23 cellular contexts compared by ENCODE assay signal in the genomic region with DNA sequence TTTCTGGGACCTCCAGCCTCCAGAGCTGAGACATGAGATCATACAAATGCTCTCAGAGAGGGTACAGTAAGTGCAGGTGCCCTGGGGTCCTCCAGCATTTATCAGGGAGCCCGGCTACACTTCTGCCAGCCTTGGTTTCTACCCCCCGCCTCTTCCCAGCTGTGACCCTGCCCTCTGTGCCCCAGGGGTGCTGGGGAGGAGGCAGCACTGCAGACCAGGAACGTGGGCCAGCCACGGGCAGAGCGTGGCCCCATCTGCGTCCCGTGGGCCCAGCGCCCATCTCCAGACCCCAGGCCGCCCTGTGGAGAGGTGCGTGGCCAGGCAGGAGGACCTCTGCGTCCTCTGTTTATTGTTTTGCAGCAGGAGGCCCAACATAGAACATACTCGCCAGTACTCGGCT. TPM values are rescaled to one million over a fixed set of nuclear protein-coding genes. Genes with fewer than 3 reads are reported as not detected.
DNase-seq lines count a peak whose midpoint lies in the region; ATAC-seq, FAIRE-seq and TF ChIP-seq lines count a peak whose summit lies in the region.
"Had no signal": no experiment of that assay in that cellular context is flagged by ENCODE, and none has a peak within 500 bp of the region (broad histone marks: within the 10 kb centered on the region; RNA-seq: fewer than 3 reads in every experiment).

No MANE protein-coding gene starts in this region.

- intact Hi-C loops in HepG2 (cut with micrococcal nuclease; ENCODE audit: unreplicated experiment): no loop called here
- intact Hi-C loops in aorta (cut with DNase I): no loop called here
- intact Hi-C loops in OCI-LY7 (cut with micrococcal nuclease; ENCODE audit: unreplicated experiment): no loop called here

- H3K79me2 ChIP-seq in HepG2 (ENCODE audit: insufficient read depth, low read length): peaks cover 29% of the 10 kb centered on the region
- H3K79me2 ChIP-seq in OCI-LY7 (ENCODE audit: insufficient read depth, low read depth, low read length): peaks cover 35% of the 10 kb centered on the region

- ATAC-seq in RWPE2 (ENCODE audit: low read depth): no peak; the same call in 2 of the 3 replicates
- no peak for ATAC-seq in HepG2
- peak; percentile 24 for ATAC-seq in aorta (ENCODE audit: low FRiP score)
- no peak for ATAC-seq in HG03280 (IDR thresholded peaks at IDR 0.05; ENCODE audit: unreplicated experiment)

- no peaks in the 10 kb centered on the region for H3K9me3 ChIP-seq in RWPE2 (ENCODE audit: severe bottlenecking)
- no peaks in the 10 kb centered on the region for H3K9me3 ChIP-seq in HepG2 (ENCODE audit: low read length)
- H3K9me3 ChIP-seq in aorta (ENCODE audit: control insufficient read depth, low read length): no peaks in the 10 kb centered on the region
- no peaks in the 10 kb centered on the region for H3K9me3 ChIP-seq in OCI-LY7 (ENCODE audit: low read length)
- H3K9me3 ChIP-seq: BLaER1 treated with 17β-estradiol and CSF1 and Interleukin-3, amounts not matched to agents 10 nM and 100 nM; HAP-1; heart right ventricle had no signal

- in situ Hi-C loops in HepG2 (cut with HindIII; ENCODE audit: extremely low pct_ligation_motif_present, low pct_unique_long_range_greater_than_20kb): no loop called here

- no peak for TF ChIP-seq RAD21 in HepG2 (CRISPR knock-in tag; IDR thresholded peaks at IDR 0.05)

- 100% methylated on average over 11 of the region's 13 CpGs for WGBS in HepG2 (ENCODE audit: low lambda C conversion rate)
- 95 to 96% methylated on average over 13 of the region's 13 CpGs for WGBS in aorta, 2 donors

- POLR2A ChIA-PET in HepG2 (lab: Yijun Ruan, JAX): no interaction called here
- POLR2A ChIA-PET in OCI-LY7 (lab: Charles Lee): no interaction called here

- H3K4me3 ChIP-seq in RWPE2 (ENCODE audit: severe bottlenecking) (no peak overlapping the region), HepG2 (replicated peaks in 1 of 3; ENCODE audit: insufficient read depth in 1 of 3, low read depth in 2 of 3, low read length in 3 of 3) (no peak overlapping the region), aorta (ENCODE audit: low read length in 2 of 2) (no peak overlapping the region), OCI-LY7 (ENCODE audit: low read depth, low read length, poor library complexity, severe bottlenecking) (no peak overlapping the region)
- H3K4me3 ChIP-seq: BLaER1 treated with 17β-estradiol and CSF1 and Interleukin-3, amounts not matched to agents 10 nM and 100 nM; HAP-1; heart right ventricle had no signal

- H3K27me3 ChIP-seq in RWPE2 (ENCODE audit: insufficient read depth, poor library complexity, severe bottlenecking) (no peaks in the 10 kb centered on the region), HepG2 (ENCODE audit: control insufficient read depth in 1 of 2, insufficient read depth in 2 of 2, low read length in 2 of 2) (no peaks in the 10 kb centered on the region), aorta (ENCODE audit: control insufficient read depth in 1 of 2, insufficient read depth in 2 of 2, low read length in 1 of 2) (no peaks in the 10 kb centered on the region)
- H3K27me3 ChIP-seq: BLaER1 treated with 17β-estradiol and CSF1 and Interleukin-3, amounts not matched to agents 10 nM and 100 nM; heart right ventricle had no signal

- H3K9me2 ChIP-seq in OCI-LY7 (ENCODE audit: insufficient read depth, low read length): no peaks in the 10 kb centered on the region

- CTCF ChIA-PET in HepG2 (lab: Yijun Ruan, JAX; ENCODE audit: low intra/inter-chr PET ratio, low total read pairs) (no interaction called here), OCI-LY7 (lab: Charles Lee; ENCODE audit: unreplicated experiment) (no interaction called here)

- no peak overlapping the region for H3K9ac ChIP-seq in HepG2 (ENCODE audit: insufficient read depth, low read depth, low read length)

- H3K4me1 ChIP-seq in RWPE2 (ENCODE audit: insufficient read depth, poor library complexity, severe bottlenecking): no peaks in the 10 kb centered on the region
- H3K4me1 ChIP-seq in HepG2 (ENCODE audit: insufficient read depth, low read length): peaks cover 52% of the 10 kb centered on the region
- no peaks in the 10 kb centered on the region for H3K4me1 ChIP-seq in aorta (ENCODE audit: control insufficient read depth in 1 of 2, insufficient read depth in 2 of 2, low read length in 2 of 2)
- H3K4me1 ChIP-seq in OCI-LY7 (ENCODE audit: insufficient read depth, low read length, poor library complexity, severe bottlenecking): peaks cover 11% of the 10 kb centered on the region

- no peak for FAIRE-seq in HepG2 (lab: Jason Lieb, UNC)

- H4K20me1 ChIP-seq in HepG2 (ENCODE audit: insufficient read depth, low read length) (peaks cover 69% of the 10 kb centered on the region), OCI-LY7 (ENCODE audit: insufficient read depth, low read length) (peaks cover 24% of the 10 kb centered on the region)

- no peak overlapping the region for H3K4me2 ChIP-seq in HepG2 (ENCODE audit: low read depth, low read length)
- no peak overlapping the region for H3K4me2 ChIP-seq in OCI-LY7 (ENCODE audit: low read length)
- H3K4me2 ChIP-seq: BLaER1 treated with 17β-estradiol and CSF1 and Interleukin-3, amounts not matched to agents 10 nM and 100 nM had no signal

- no peak for TF ChIP-seq CTCF in RWPE2 (IDR thresholded peaks at IDR 0.05; ENCODE audit: poor library complexity, severe bottlenecking)
- TF ChIP-seq CTCF in HepG2 (CRISPR knock-in tag; IDR thresholded peaks at IDR 0.05): no peak
- TF ChIP-seq CTCF in OCI-LY7 (conservative IDR thresholded peaks at IDR 0.05; ENCODE audit: low read length): no peak

- TF ChIP-seq POLR2A in HepG2 (IDR thresholded peaks at IDR 0.05; ENCODE audit: insufficient read depth in 1 of 2, low read depth in 2 of 2, low read length in 2 of 2): no peak

- BruUV-seq in HepG2 (replicated peaks; lab: Mats Ljungman, UMichigan): no TSS peak
- no TSS peak for BruUV-seq in OCI-LY7 (replicated peaks; lab: Mats Ljungman, UMichigan)

- TF ChIP-seq EP300 in HepG2 (IDR thresholded peaks at IDR 0.05; ENCODE audit: low read depth in 2 of 2, low read length in 2 of 2) (no peak), HepG2 (CRISPR knock-in tag; IDR thresholded peaks at IDR 0.05; ENCODE audit: borderline replicate concordance) (no peak)

- H3K27ac ChIP-seq in RWPE2 (ENCODE audit: poor library complexity, severe bottlenecking): no peak overlapping the region
- H3K27ac ChIP-seq in HepG2 (ENCODE audit: extremely low read length, insufficient read depth, low read length): no peak overlapping the region
- H3K27ac ChIP-seq in aorta (ENCODE audit: low read depth in 1 of 2, low read length in 2 of 2): no peak overlapping the region
- no peak overlapping the region for H3K27ac ChIP-seq in OCI-LY7 (ENCODE audit: low read depth, low read length, poor library complexity, severe bottlenecking)
- H3K27ac ChIP-seq: BLaER1 treated with 17β-estradiol and CSF1 and Interleukin-3, amounts not matched to agents 10 nM and 100 nM; heart right ventricle had no signal

- H2AFZ ChIP-seq in HepG2 (ENCODE audit: low read length) (no peak overlapping the region), OCI-LY7 (ENCODE audit: low read length) (no peak overlapping the region)

- H3K36me3 ChIP-seq in RWPE2 (ENCODE audit: low read depth) (peaks cover 73% of the 10 kb centered on the region), HepG2 (replicated peaks in 1 of 2; ENCODE audit: control insufficient read depth in 1 of 2, insufficient read depth in 2 of 2, low read length in 2 of 2) (peaks cover 33 to 62% of the 10 kb centered on the region in 2 experiments), aorta (ENCODE audit: control insufficient read depth in 1 of 2, insufficient read depth in 2 of 2, low read length in 1 of 2) (peaks cover 0 to 20% of the 10 kb centered on the region in 2 donors), OCI-LY7 (ENCODE audit: insufficient read depth, low read length) (peaks cover 91% of the 10 kb centered on the region)

- peak; percentile 7 for DNase-seq in activated naive CD4-positive, alpha-beta T cell treated with anti-CD3 and anti-CD28 coated beads, Interleukin-2, amount 50 U/mL, for 16 hours
- DNase-seq in activated naive CD4-positive, alpha-beta T cell (lab: John Stamatoyannopoulos, UW): no peak
- DNase-seq in RWPE2 (ENCODE audit: low spot score): peak; percentile 58
- no peak for DNase-seq in HepG2 (ENCODE audit: low spot score)
- DNase-seq in aorta: peak; percentile 37 to 68
- no peak for DNase-seq in activated gamma-delta T cell treated with Interleukin-2 at 50 U/mL for 16 hours
- DNase-seq in OCI-LY7 (ENCODE audit: low spot score): no peak
- DNase-seq: ACHN; activated CD4-positive, alpha-beta T cell treated with anti-CD3 and anti-CD28 coated beads for 1 hour; activated gamma-delta T cell; heart right ventricle; immature natural killer cell; NCI-H1105; NCI-H2107; NCI-H510A; occipital lobe; retina; SW 1271 had no signal

RNA-seq across cellular contexts. Expression of a gene that starts 6.1 kb away (rescaled TPM):
- total RNA-seq in HepG2 (2016; rRNA removed; fragmentation: Illumina TruSeq; extraction: Trizol) (138 and 149 TPM in 2 replicates), aorta (100 to 1,000 TPM; 207 to 212 TPM), OCI-LY7 (2022) (444 and 492 TPM in 2 replicates)
- total RNA-seq in HepG2 (2016; cell fraction: cytosol; rRNA removed; fragmentation: Illumina TruSeq; extraction: Trizol; ENCODE audit: low read depth): 172 and 192 TPM in 2 replicates
- total RNA-seq in HepG2 (2016; cell fraction: insoluble cytoplasmic fraction; rRNA removed; fragmentation: Illumina TruSeq; extraction: Trizol): 133 and 147 TPM in 2 replicates
- 398 and 417 TPM in 2 replicates for total RNA-seq in HepG2 (2016; cell fraction: membrane; rRNA removed; fragmentation: Illumina TruSeq; extraction: Trizol)
- 70.1 and 77.0 TPM in 2 replicates for total RNA-seq in HepG2 (2016; cell fraction: nucleus; rRNA removed; fragmentation: Illumina TruSeq; extraction: Trizol)
- polyA plus RNA-seq in HepG2 (2011; rRNA removed) (581 and 646 TPM in 2 replicates), aorta (100 to 1,000 TPM; 316 to 348 TPM)
- 843 and 1,123 TPM in 2 replicates for polyA plus RNA-seq in HepG2 (2011; cell fraction: cytosol; rRNA removed)
- 370 and 374 TPM in 2 replicates for polyA plus RNA-seq in HepG2 (2011; cell fraction: nucleus; rRNA removed)
- polyA plus RNA-seq in HepG2 (2012): 420 and 577 TPM in 2 replicates
- 585 and 646 TPM in 2 replicates for polyA plus RNA-seq in HepG2 (2016; cell fraction: cytosol; fragmentation: Illumina TruSeq; extraction: Trizol; ENCODE audit: low read depth)
- polyA plus RNA-seq in HepG2 (2016; cell fraction: insoluble cytoplasmic fraction; fragmentation: Illumina TruSeq; extraction: Trizol; ENCODE audit: low read depth): 347 and 418 TPM in 2 replicates
- polyA plus RNA-seq in HepG2 (2016; cell fraction: membrane; fragmentation: Illumina TruSeq; extraction: Trizol; ENCODE audit: low read depth): 997 and 1,138 TPM in 2 replicates
- polyA plus RNA-seq in HepG2 (2016; cell fraction: nucleus; fragmentation: Illumina TruSeq; extraction: Trizol; ENCODE audit: insufficient read depth, low read depth): 257 and 286 TPM in 2 replicates
- polyA minus RNA-seq in HepG2 (2011; rRNA and poly(A)+ RNA removed; ENCODE audit: low replicate concordance): 353 and 783 TPM in 2 replicates
- 413 and 414 TPM in 2 replicates for polyA minus RNA-seq in HepG2 (2011; cell fraction: cytosol; rRNA and poly(A)+ RNA removed)
- 151 and 162 TPM in 2 replicates for polyA minus RNA-seq in HepG2 (2011; cell fraction: nucleus; rRNA and poly(A)+ RNA removed)
- total RNA-seq in OCI-LY7 (2014; rRNA removed; shearing (Covaris generic)): 196 and 211 TPM in 2 replicates

RNA-seq across cellular contexts. Expression of a gene that starts 49.2 kb away (rescaled TPM):
- total RNA-seq in HepG2 (2016; rRNA removed; fragmentation: Illumina TruSeq; extraction: Trizol) (not detected in 2 replicates), aorta (10 to 100 TPM in 1 of 2 donors, 1 to 10 TPM in 1; 6.3 to 21.9 TPM), OCI-LY7 (2022) (not detected in 2 replicates)
- total RNA-seq in HepG2 (2016; cell fraction: cytosol; rRNA removed; fragmentation: Illumina TruSeq; extraction: Trizol; ENCODE audit: low read depth): not detected in 2 replicates
- total RNA-seq in HepG2 (2016; cell fraction: insoluble cytoplasmic fraction; rRNA removed; fragmentation: Illumina TruSeq; extraction: Trizol): not detected in 2 replicates
- total RNA-seq in HepG2 (2016; cell fraction: membrane; rRNA removed; fragmentation: Illumina TruSeq; extraction: Trizol): not detected in 2 replicates
- not detected in 2 replicates for total RNA-seq in HepG2 (2016; cell fraction: nucleus; rRNA removed; fragmentation: Illumina TruSeq; extraction: Trizol)
- polyA plus RNA-seq in HepG2 (2011; rRNA removed) (not detected in 2 replicates), aorta (under 1 TPM in 1 of 2 donors, not detected in 1; 0.95 TPM)
- polyA plus RNA-seq in HepG2 (2011; cell fraction: cytosol; rRNA removed): not detected in 2 replicates
- polyA plus RNA-seq in HepG2 (2011; cell fraction: nucleus; rRNA removed): not detected in 2 replicates
- polyA plus RNA-seq in HepG2 (2012): 0.11 and 0.40 TPM in 2 replicates
- polyA plus RNA-seq in HepG2 (2016; cell fraction: cytosol; fragmentation: Illumina TruSeq; extraction: Trizol; ENCODE audit: low read depth): not detected in 2 replicates
- polyA plus RNA-seq in HepG2 (2016; cell fraction: insoluble cytoplasmic fraction; fragmentation: Illumina TruSeq; extraction: Trizol; ENCODE audit: low read depth): not detected in 2 replicates
- polyA plus RNA-seq in HepG2 (2016; cell fraction: membrane; fragmentation: Illumina TruSeq; extraction: Trizol; ENCODE audit: low read depth): not detected in 2 replicates
- not detected in 2 replicates for polyA plus RNA-seq in HepG2 (2016; cell fraction: nucleus; fragmentation: Illumina TruSeq; extraction: Trizol; ENCODE audit: insufficient read depth, low read depth)
- 0.52 TPM in 1 of 2 replicates, not detected in the other for polyA minus RNA-seq in HepG2 (2011; rRNA and poly(A)+ RNA removed; ENCODE audit: low replicate concordance)
- not detected in 2 replicates for polyA minus RNA-seq in HepG2 (2011; cell fraction: cytosol; rRNA and poly(A)+ RNA removed)
- polyA minus RNA-seq in HepG2 (2011; cell fraction: nucleus; rRNA and poly(A)+ RNA removed): not detected in 2 replicates
- total RNA-seq in OCI-LY7 (2014; rRNA removed; shearing (Covaris generic)): not detected in 2 replicates
- total RNA-seq: HT-29, LHCN-M2 had no signal

Comparison
In these comparisons a context has a peak if more than half of its experiments do, and no peak if none do; other contexts are left out.
1. DNase-seq: peak in activated naive CD4-positive, alpha-beta T cell treated with anti-CD3 and anti-CD28 coated beads, Interleukin-2, amount 50 U/mL, for 16 hours (single experiment), RWPE2 (single experiment) and aorta (2 of 2); none in activated naive CD4-positive, alpha-beta T cell (0 of 4), HepG2 (single experiment), activated gamma-delta T cell treated with Interleukin-2 at 50 U/mL for 16 hours (single experiment) and OCI-LY7 (single experiment).
2. RNA of a gene that starts 49.2 kb away (total RNA-seq): 6.3 to 21.9 TPM in aorta; not detected in HepG2 and not detected in OCI-LY7; every median in the first group is over 4 times any median in the second.